ENCODE assay signal across 8 cellular contexts in the genomic region with DNA sequence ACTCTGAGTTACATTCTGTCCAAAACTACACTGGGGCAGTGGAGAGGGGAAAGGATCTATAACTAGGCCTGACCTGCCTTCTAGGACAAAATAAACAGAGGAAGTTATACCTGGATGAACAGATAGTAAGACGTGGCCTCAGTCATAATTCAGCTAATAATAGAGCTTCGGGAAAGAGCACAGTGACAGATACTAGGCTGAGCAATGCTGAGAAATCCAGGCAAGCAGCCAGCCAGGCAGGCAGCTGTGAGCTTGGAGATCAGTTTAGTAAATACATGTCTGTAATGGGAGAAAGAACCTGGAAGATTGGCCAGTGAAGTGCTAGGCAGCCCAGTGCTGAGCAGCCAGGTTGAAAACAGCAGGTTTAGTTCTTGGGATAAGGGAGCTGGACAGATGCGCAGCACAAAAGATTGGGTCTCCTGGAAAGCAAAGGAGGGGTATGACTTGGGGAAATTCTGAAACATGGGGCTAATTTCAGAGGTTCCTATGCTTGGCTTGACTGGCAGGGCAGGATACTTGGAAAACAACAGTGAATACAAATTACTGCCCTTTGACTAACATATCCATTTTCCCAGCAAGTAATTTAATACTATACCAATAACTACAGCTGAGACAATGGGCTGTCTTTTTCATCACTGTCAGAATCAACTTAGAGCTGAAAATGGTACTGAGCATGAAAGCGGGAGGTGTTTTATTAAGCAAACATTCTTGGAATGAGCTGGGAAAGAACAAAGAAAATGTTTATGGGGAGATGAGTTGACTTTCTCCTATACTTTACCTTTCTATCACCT.
DNase-seq lines count a peak whose midpoint lies in the region; ATAC-seq and TF ChIP-seq lines count a peak whose summit lies in the region.

No MANE protein-coding gene starts in this region.

- H3K4me3 Mint-ChIP-seq in osteocyte (ENCODE audit: unreplicated experiment) = no peak overlapping the region
- no peak overlapping the region for H3K4me3 Mint-ChIP-seq in activated T-helper 1 cell treated with anti-CD3 and anti-CD28 coated beads, Interleukin-12 subunit alpha, Interleukin-12 subunit beta, Interleukin-2, Interleukin-4 antibody, amounts not matched to agents 30 ng/mL and 10 ng/mL and 1 ng/mL, durations not matched to agents 14 hours and 24 hours and 36 hours

- peak overlapping the region; percentile 75 for H3K27ac Mint-ChIP-seq in osteocyte (ENCODE audit: unreplicated experiment)
- no peak overlapping the region for H3K27ac Mint-ChIP-seq in activated T-helper 1 cell treated with anti-CD3 and anti-CD28 coated beads, Interleukin-12 subunit alpha, Interleukin-12 subunit beta, Interleukin-2, Interleukin-4 antibody, amounts not matched to agents 30 ng/mL and 10 ng/mL and 1 ng/mL, durations not matched to agents 14 hours and 24 hours and 36 hours

- no peaks in the 10 kb centered on the region for H3K27me3 Mint-ChIP-seq in osteocyte (ENCODE audit: unreplicated experiment)
- no peaks in the 10 kb centered on the region for H3K27me3 Mint-ChIP-seq in activated T-helper 1 cell treated with anti-CD3 and anti-CD28 coated beads, Interleukin-12 subunit alpha, Interleukin-12 subunit beta, Interleukin-2, Interleukin-4 antibody, amounts not matched to agents 30 ng/mL and 10 ng/mL and 1 ng/mL, durations not matched to agents 14 hours and 24 hours and 36 hours (ENCODE audit: insufficient read depth)

- intact Hi-C loops in activated T-helper 1 cell treated with anti-CD3 and anti-CD28 coated beads, Interleukin-12 subunit alpha, Interleukin-12 subunit beta, Interleukin-2, Interleukin-4 antibody, amounts not matched to agents 30 ng/mL and 10 ng/mL and 1 ng/mL, durations not matched to agents 14 hours and 24 hours and 36 hours (cut with micrococcal nuclease) = no loop called here

- H3K4me1 Mint-ChIP-seq in osteocyte (ENCODE audit: unreplicated experiment) = peaks cover 34% of the 10 kb centered on the region
- H3K4me1 Mint-ChIP-seq in activated T-helper 1 cell treated with anti-CD3 and anti-CD28 coated beads, Interleukin-12 subunit alpha, Interleukin-12 subunit beta, Interleukin-2, Interleukin-4 antibody, amounts not matched to agents 30 ng/mL and 10 ng/mL and 1 ng/mL, durations not matched to agents 14 hours and 24 hours and 36 hours (ENCODE audit: low read depth) = no peaks in the 10 kb centered on the region

- DNase-seq in EH (ENCODE audit: low read depth) = peak; percentile 81
- DNase-seq in NCI-H446 treated with DMSO at 0.1 percent for 48 hours (lab: John Stamatoyannopoulos, UW) = peak; percentile 96
- peak; percentile 85 for DNase-seq in fibroblast of mammary gland (ENCODE audit: low read depth)
- no peak for DNase-seq in osteocyte (ENCODE audit: extremely low spot score, unreplicated experiment)
- no peak for DNase-seq in activated CD4-positive, alpha-beta T cell treated with anti-CD3 and anti-CD28 coated beads, Interleukin-2, amount 50 U/mL, for 48 hours
- DNase-seq in activated T-helper 1 cell treated with anti-CD3 and anti-CD28 coated beads, Interleukin-12 subunit alpha, Interleukin-12 subunit beta, Interleukin-2, Interleukin-4 antibody, amounts not matched to agents 30 ng/mL and 10 ng/mL and 1 ng/mL, durations not matched to agents 14 hours and 24 hours and 36 hours (ENCODE audit: low spot score) = no peak
- no peak for DNase-seq in Kasumi-1 (lab: John Stamatoyannopoulos, UW)

- no peak overlapping the region for H3K4me3 ChIP-seq in fibroblast of mammary gland (ENCODE audit: control insufficient read depth, low read depth, low read length)

- no peaks in the 10 kb centered on the region for H3K9me3 Mint-ChIP-seq in osteocyte (ENCODE audit: unreplicated experiment)
- H3K9me3 Mint-ChIP-seq in activated T-helper 1 cell treated with anti-CD3 and anti-CD28 coated beads, Interleukin-12 subunit alpha, Interleukin-12 subunit beta, Interleukin-2, Interleukin-4 antibody, amounts not matched to agents 30 ng/mL and 10 ng/mL and 1 ng/mL, durations not matched to agents 14 hours and 24 hours and 36 hours = peaks cover 4% of the 10 kb centered on the region

- no peaks in the 10 kb centered on the region for H3K36me3 Mint-ChIP-seq in osteocyte (ENCODE audit: unreplicated experiment)
- H3K36me3 Mint-ChIP-seq in activated T-helper 1 cell treated with anti-CD3 and anti-CD28 coated beads, Interleukin-12 subunit alpha, Interleukin-12 subunit beta, Interleukin-2, Interleukin-4 antibody, amounts not matched to agents 30 ng/mL and 10 ng/mL and 1 ng/mL, durations not matched to agents 14 hours and 24 hours and 36 hours (ENCODE audit: low read depth) = no peaks in the 10 kb centered on the region

- no peak for TF ChIP-seq CTCF in fibroblast of mammary gland (conservative IDR thresholded peaks at IDR 0.05; ENCODE audit: control insufficient read depth, insufficient read depth, low read depth, low read length)
- TF ChIP-seq CTCF in osteocyte (IDR thresholded peaks at IDR 0.05) = no peak

- no peak for ATAC-seq in HG02981 (IDR thresholded peaks at IDR 0.05; ENCODE audit: unreplicated experiment)

Comparison
In these comparisons a context has a peak if more than half of its experiments do, and no peak if none do; other contexts are left out.
1. DNase-seq: peak in EH (single experiment), NCI-H446 treated with DMSO at 0.1 percent for 48 hours (single experiment) and fibroblast of mammary gland (single experiment); none in osteocyte (single experiment), activated CD4-positive, alpha-beta T cell treated with anti-CD3 and anti-CD28 coated beads, Interleukin-2, amount 50 U/mL, for 48 hours (0 of 2), activated T-helper 1 cell treated with anti-CD3 and anti-CD28 coated beads, Interleukin-12 subunit alpha, Interleukin-12 subunit beta, Interleukin-2, Interleukin-4 antibody, amounts not matched to agents 30 ng/mL and 10 ng/mL and 1 ng/mL, durations not matched to agents 14 hours and 24 hours and 36 hours (single experiment) and Kasumi-1 (0 of 2).